ENCODE assay signal across 15 cellular contexts in the genomic region with DNA sequence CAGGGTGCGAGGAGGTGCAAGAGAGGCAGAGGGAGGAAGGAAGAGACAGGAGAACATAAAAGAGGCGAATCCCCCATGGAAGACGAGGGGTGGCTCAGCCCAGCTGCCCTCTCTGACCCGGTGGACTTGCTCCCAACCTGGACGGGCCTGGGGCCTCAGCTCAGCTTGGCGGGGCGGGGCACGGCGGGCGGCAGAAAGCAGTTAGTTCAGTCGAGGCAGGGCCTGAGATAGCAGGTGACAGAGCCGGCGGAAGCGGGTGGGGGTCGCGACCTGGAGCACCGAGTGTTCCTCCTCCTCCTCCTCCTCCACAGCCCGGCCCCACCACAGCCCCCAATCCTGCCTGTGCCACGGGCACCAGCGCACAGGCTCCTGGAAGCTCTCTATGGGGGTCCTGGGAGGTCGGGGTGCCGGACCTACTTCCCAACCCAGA. TPM values are rescaled to one million over a fixed set of nuclear protein-coding genes. Genes with fewer than 3 reads are reported as not detected.
DNase-seq lines count a peak whose midpoint lies in the region; ATAC-seq and TF ChIP-seq lines count a peak whose summit lies in the region.
"Had no signal": no experiment of that assay in that cellular context is flagged by ENCODE, and none has a peak within 500 bp of the region (broad histone marks: within the 10 kb centered on the region; RNA-seq: fewer than 3 reads in every experiment).

No MANE protein-coding gene starts in this region.

- intact Hi-C loops in ovary (cut with DNase I) = no loop called here
- intact Hi-C loops in testis (cut with DNase I; ENCODE audit: low total_unique reads) = no loop called here

- H3K36me3 ChIP-seq in endodermal cell (ENCODE audit: control insufficient read depth, insufficient read depth, low read length) (no peaks in the 10 kb centered on the region), ovary (no peaks in the 10 kb centered on the region), testis (ENCODE audit: low read depth, missing control alignments) (no peaks in the 10 kb centered on the region)

- H3K4me3 ChIP-seq in endodermal cell (ENCODE audit: low read length) (no peak overlapping the region), ovary (no peak overlapping the region), testis (no peak overlapping the region)
- H3K4me3 ChIP-seq: BLaER1, GM23248 had no signal

- WGBS in endodermal cell (ENCODE audit: insufficient coverage in 1 of 2, insufficient read length in 1 of 2), 2 experiments = 93 to 100% methylated on average over 7 to 22 of the region's 22 CpGs
- WGBS in ovary, 3 donors = 75 to 90% (median 78%) methylated on average over 19 to 22 of the region's 22 CpGs
- 78 to 84% methylated on average over 18 to 22 of the region's 22 CpGs for WGBS in testis, 2 donors

- H3K27ac ChIP-seq in angular gyrus (ENCODE audit: low read depth, low read length) (peak overlapping the region; percentile 96), endodermal cell (ENCODE audit: low read depth, low read length) (no peak overlapping the region), ovary (peak overlapping the region; percentile 85 to 96), testis (peak overlapping the region; percentile 71 to 76)
- H3K27ac ChIP-seq: BLaER1, GM23248 had no signal

- no peak overlapping the region for H3K4me3 Mint-ChIP-seq in endodermal cell
- H3K4me3 Mint-ChIP-seq: IgD-negative memory B cell had no signal

- peak overlapping the region; percentile 39 for H3K27ac Mint-ChIP-seq in endodermal cell

- DNase-seq in endodermal cell (no peak), ovary (peak in 4 of 5 donors; percentile 45 to 66 (median 58)), testis (no peak), iPS-NIHi11 (ENCODE audit: low spot score) (no peak)
- DNase-seq: 8988T, AML-193, DMS53, GF-D8, GM23248 had no signal

- no peak for TF ChIP-seq POLR2A in ovary (IDR thresholded peaks at IDR 0.05)
- no peak for TF ChIP-seq POLR2A in testis (IDR thresholded peaks at IDR 0.05)

- H3K27me3 Mint-ChIP-seq in endodermal cell (ENCODE audit: insufficient read depth) = no peaks in the 10 kb centered on the region
- H3K27me3 Mint-ChIP-seq: IgD-negative memory B cell had no signal

- no peak for TF ChIP-seq EP300 in ovary (IDR thresholded peaks at IDR 0.05)

- no peaks in the 10 kb centered on the region for H3K9me3 Mint-ChIP-seq in endodermal cell
- H3K9me3 Mint-ChIP-seq: IgD-negative memory B cell had no signal

- H3K27me3 ChIP-seq in endodermal cell (ENCODE audit: control insufficient read depth, insufficient read depth, low read length, poor library complexity, severe bottlenecking) = no peaks in the 10 kb centered on the region
- no peaks in the 10 kb centered on the region for H3K27me3 ChIP-seq in ovary
- H3K27me3 ChIP-seq in testis = no peaks in the 10 kb centered on the region
- H3K27me3 ChIP-seq: BLaER1 had no signal

- H3K36me3 Mint-ChIP-seq in endodermal cell (ENCODE audit: low read depth) = peaks cover 20% of the 10 kb centered on the region

- H3K4me1 Mint-ChIP-seq in endodermal cell = no peaks in the 10 kb centered on the region
- H3K4me1 Mint-ChIP-seq: IgD-negative memory B cell had no signal

- no peak for TF ChIP-seq CTCF in endodermal cell (conservative IDR thresholded peaks at IDR 0.05)
- TF ChIP-seq CTCF in ovary (IDR thresholded peaks at IDR 0.05) = no peak
- TF ChIP-seq CTCF in testis (IDR thresholded peaks at IDR 0.05) = no peak

- no peaks in the 10 kb centered on the region for H3K9me3 ChIP-seq in endodermal cell (ENCODE audit: control insufficient read depth, low read length)
- no peaks in the 10 kb centered on the region for H3K9me3 ChIP-seq in ovary
- H3K9me3 ChIP-seq in testis = no peaks in the 10 kb centered on the region
- H3K9me3 ChIP-seq: BLaER1 had no signal

- no peak for ATAC-seq in GM19455 (IDR thresholded peaks at IDR 0.05; ENCODE audit: unreplicated experiment)
- no peak for ATAC-seq in GM19035 (IDR thresholded peaks at IDR 0.05; ENCODE audit: unreplicated experiment)
- ATAC-seq: HCT116 had no signal

- H3K4me1 ChIP-seq in endodermal cell (ENCODE audit: control insufficient read depth, insufficient read depth, low read length) (no peaks in the 10 kb centered on the region), ovary (ENCODE audit: insufficient read depth) (peaks cover 19% of the 10 kb centered on the region), testis (no peaks in the 10 kb centered on the region)

- H3K9ac ChIP-seq in endodermal cell (ENCODE audit: extremely low read depth, low read length, poor library complexity, severe bottlenecking) = no peak overlapping the region
- H3K9ac ChIP-seq: BLaER1, GM23248 had no signal

RNA-seq across cellular contexts. Expression of a gene that starts 7.0 kb away (rescaled TPM):
- total RNA-seq in endodermal cell = 10 to 100 TPM; 31.5 to 33.5 TPM
- polyA plus RNA-seq in endodermal cell (2013, experiment 1 of 2) = 26.1 TPM
- polyA plus RNA-seq in endodermal cell (2013, experiment 2 of 2) = 24.7 TPM
- 10 to 100 TPM; 19.2 to 39.1 (median 34.3) TPM for total RNA-seq in ovary
- polyA plus RNA-seq in ovary = 10 to 100 TPM in 1 of 2 donors, 1 to 10 TPM in 1; 2.7 to 28.8 TPM
- 10 to 100 TPM; 52.8 to 57.5 TPM for total RNA-seq in testis
- polyA plus RNA-seq in testis (ENCODE audit: insufficient read depth, low read depth, low replicate concordance) = 26.9 TPM

RNA-seq across cellular contexts. Expression of a gene that starts 26.9 kb away (rescaled TPM):
- total RNA-seq in endodermal cell = under 1 TPM; 0.29 to 0.42 TPM
- 0.39 TPM for polyA plus RNA-seq in endodermal cell (2013, experiment 1 of 2)
- 0.25 TPM for polyA plus RNA-seq in endodermal cell (2013, experiment 2 of 2)
- total RNA-seq in ovary = 1 to 10 TPM; 1.1 to 3.7 (median 1.8) TPM
- 1 to 10 TPM; 1.3 to 1.5 TPM for polyA plus RNA-seq in ovary
- 1 to 10 TPM; 1.3 to 3.2 TPM for total RNA-seq in testis
- polyA plus RNA-seq in testis (ENCODE audit: insufficient read depth, low read depth, low replicate concordance) = 1.8 TPM

RNA-seq across cellular contexts. Expression of a gene that starts 48.3 kb away (rescaled TPM):
- total RNA-seq in endodermal cell (1 to 10 TPM in 1 of 2 donors, under 1 TPM in 1; 0.93 to 1.5 TPM), ovary (under 1 TPM; 0.11 to 0.66 (median 0.35) TPM), testis (under 1 TPM; 0.50 to 0.87 TPM)
- polyA plus RNA-seq in endodermal cell (2013, experiment 1 of 2) = 0.32 TPM
- polyA plus RNA-seq in endodermal cell (2013, experiment 2 of 2) = 0.33 TPM
- polyA plus RNA-seq in ovary (1 to 10 TPM in 1 of 2 donors, under 1 TPM in 1; 0.52 to 3.3 TPM), testis (ENCODE audit: insufficient read depth, low read depth, low replicate concordance) (1.5 TPM)
- total RNA-seq: GM23248 had no signal
- polyA plus RNA-seq: IgD-negative memory B cell had no signal

Comparison
In these comparisons a context has a peak if more than half of its experiments do, and no peak if none do; other contexts are left out.
1. DNase-seq: peak in ovary (4 of 5); none in endodermal cell (single experiment), testis (single experiment) and iPS-NIHi11 (single experiment).